ENCODE assay signal across 15 cellular contexts in the genomic region with DNA sequence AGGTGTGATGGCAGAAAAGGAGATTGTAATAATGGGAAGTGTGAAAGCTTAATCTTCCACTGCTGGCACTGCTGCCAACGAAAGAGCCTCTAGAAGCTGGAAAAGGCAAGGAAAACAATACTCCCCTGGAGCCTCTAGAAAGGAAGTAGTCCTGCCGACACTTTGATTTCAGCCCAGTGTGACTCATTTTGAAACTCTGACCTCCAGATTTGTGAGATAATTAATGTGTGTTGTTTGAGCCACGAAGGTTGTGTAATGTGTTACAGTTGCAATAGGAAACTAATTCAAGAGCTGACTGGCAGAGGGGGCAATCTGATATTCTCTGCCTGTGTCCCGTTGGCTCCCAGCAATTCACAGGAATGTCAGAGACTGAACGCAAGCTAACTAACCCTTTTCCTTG.
DNase-seq lines count a peak whose midpoint lies in the region; ATAC-seq, FAIRE-seq and TF ChIP-seq lines count a peak whose summit lies in the region.
"Had no signal": no experiment of that assay in that cellular context is flagged by ENCODE, and none has a peak within 500 bp of the region (broad histone marks: within the 10 kb centered on the region; RNA-seq: fewer than 3 reads in every experiment).

No MANE protein-coding gene starts in this region.

- DNase-seq in Calu3 = peak; percentile 38
- DNase-seq in Kasumi-1 (lab: John Stamatoyannopoulos, UW) = peak; percentile 53 to 58
- DNase-seq in astrocyte of the spinal cord (ENCODE audit: low read depth, low spot score) = peak; percentile 71
- peak; percentile 89 for DNase-seq in HepG2 (ENCODE audit: low spot score)
- no peak for DNase-seq in NAMALWA (ENCODE audit: low spot score)
- no peak for DNase-seq in esophagus squamous epithelium (lab: John Stamatoyannopoulos, UW)
- no peak for DNase-seq in Karpas-422
- DNase-seq: activated CD4-positive, alpha-beta T cell treated with anti-CD3 and anti-CD28 coated beads, Interleukin-2, amount 50 U/mL, for 1 hour; CD8-positive, alpha-beta memory T cell; endodermal cell; NCI-H1417; RPMI8226 had no signal

- no peaks in the 10 kb centered on the region for H3K9me3 ChIP-seq in HepG2 (ENCODE audit: low read length)
- no peaks in the 10 kb centered on the region for H3K9me3 ChIP-seq in esophagus squamous epithelium
- H3K9me3 ChIP-seq in Karpas-422 (ENCODE audit: low read length) = no peaks in the 10 kb centered on the region
- H3K9me3 ChIP-seq: right atrium auricular region had no signal

- H3K4me3 Mint-ChIP-seq in Calu3 (ENCODE audit: low read depth, unreplicated experiment) = no peak overlapping the region
- H3K4me3 Mint-ChIP-seq: activated naive CD8-positive, alpha-beta T cell; CD8-positive, alpha-beta memory T cell; endodermal cell had no signal

- no peak for TF ChIP-seq RAD21 in HepG2 (CRISPR knock-in tag; IDR thresholded peaks at IDR 0.05)

- BruUV-seq in Calu3 (replicated peaks; lab: Mats Ljungman, UMichigan) (no TSS peak), HepG2 (replicated peaks; lab: Mats Ljungman, UMichigan) (no TSS peak)

- H4K20me1 ChIP-seq in HepG2 (ENCODE audit: insufficient read depth, low read length) (no peaks in the 10 kb centered on the region), Karpas-422 (ENCODE audit: insufficient read depth, low read depth, low read length) (no peaks in the 10 kb centered on the region)

- peaks cover 32% of the 10 kb centered on the region for H3K4me1 Mint-ChIP-seq in Calu3 (ENCODE audit: low read depth, unreplicated experiment)
- H3K4me1 Mint-ChIP-seq: CD8-positive, alpha-beta memory T cell had no signal

- WGBS in HepG2 (ENCODE audit: low lambda C conversion rate) = 10% methylated on average over 5 of the region's 5 CpGs
- 42 to 60% methylated on average over 4 to 5 of the region's 5 CpGs for WGBS in esophagus squamous epithelium, 2 donors

- ATAC-seq in HepG2 (peak; percentile 81), GM21529 (IDR thresholded peaks at IDR 0.05; ENCODE audit: unreplicated experiment) (no peak)

- H3K27me3 ChIP-seq in HepG2 (ENCODE audit: control insufficient read depth in 1 of 2, insufficient read depth in 2 of 2, low read length in 2 of 2) (no peaks in the 10 kb centered on the region), esophagus squamous epithelium (no peaks in the 10 kb centered on the region), Karpas-422 (ENCODE audit: low read length) (no peaks in the 10 kb centered on the region)
- H3K27me3 ChIP-seq: right atrium auricular region had no signal

- CTCF ChIA-PET in Calu3 (lab: Charles Lee) (interaction anchor here (0.7 to 1.5 kb wide), 5 partner anchors 9 to 521 kb away, joined by 3 read pairs; no protein-coding TSS in a partner anchor), HepG2 (lab: Yijun Ruan, JAX; ENCODE audit: low intra/inter-chr PET ratio, low total read pairs) (no interaction called here)

- H3K36me3 ChIP-seq in HepG2 (replicated peaks in 1 of 2; ENCODE audit: control insufficient read depth in 1 of 2, insufficient read depth in 2 of 2, low read length in 2 of 2) (no peaks in the 10 kb centered on the region), esophagus squamous epithelium (no peaks in the 10 kb centered on the region), Karpas-422 (ENCODE audit: insufficient read depth, low read length) (no peaks in the 10 kb centered on the region)
- H3K36me3 ChIP-seq: right atrium auricular region had no signal

- TF ChIP-seq POLR2A in HepG2 (IDR thresholded peaks at IDR 0.05; ENCODE audit: insufficient read depth in 1 of 2, low read depth in 2 of 2, low read length in 2 of 2) (no peak), esophagus squamous epithelium (IDR thresholded peaks at IDR 0.05) (no peak)

- peak; percentile 44 to 80; a peak in 2 of 4 replicates for TF ChIP-seq EP300 in HepG2 (IDR thresholded peaks at IDR 0.05; ENCODE audit: low read depth in 2 of 2, low read length in 2 of 2)
- TF ChIP-seq EP300 in HepG2 (CRISPR knock-in tag; IDR thresholded peaks at IDR 0.05; ENCODE audit: borderline replicate concordance) = no peak

- H3K79me2 ChIP-seq in HepG2 (ENCODE audit: insufficient read depth, low read length) = no peaks in the 10 kb centered on the region
- no peaks in the 10 kb centered on the region for H3K79me2 ChIP-seq in Karpas-422 (ENCODE audit: low read length)

- no peak overlapping the region for H3K27ac ChIP-seq in HepG2 (ENCODE audit: extremely low read length, insufficient read depth, low read length)
- H3K27ac ChIP-seq in esophagus squamous epithelium = no peak overlapping the region
- no peak overlapping the region for H3K27ac ChIP-seq in Karpas-422 (ENCODE audit: low read length)
- H3K27ac ChIP-seq: right atrium auricular region had no signal

- intact Hi-C loops in Calu3 (cut with micrococcal nuclease; ENCODE audit: unreplicated experiment) (loop anchor here (5.0 kb wide), 1 partner anchor 159 kb away; no protein-coding TSS in a partner anchor), HepG2 (cut with micrococcal nuclease; ENCODE audit: unreplicated experiment) (loop anchor here (5.0 to 10.0 kb wide), 2 partner anchors 294 to 639 kb away; no protein-coding TSS in a partner anchor), esophagus squamous epithelium (cut with DNase I) (no loop called here)

- 0 out of 2 replicates have a peak overlapping the region, but pooled peaks have one; percentile 10 for H3K9ac ChIP-seq in HepG2 (ENCODE audit: insufficient read depth, low read depth, low read length)
- no peak overlapping the region for H3K9ac ChIP-seq in Karpas-422 (ENCODE audit: low read length)

- no peaks in the 10 kb centered on the region for H3K9me2 ChIP-seq in Karpas-422 (replicated peaks; ENCODE audit: insufficient read depth, low read length)

- peak; percentile 63 for FAIRE-seq in HepG2 (lab: Jason Lieb, UNC)

- H3K36me3 Mint-ChIP-seq in Calu3 (ENCODE audit: insufficient read depth, unreplicated experiment) = no peaks in the 10 kb centered on the region
- H3K36me3 Mint-ChIP-seq: activated naive CD8-positive, alpha-beta T cell; CD8-positive, alpha-beta memory T cell had no signal

- H3K9me3 Mint-ChIP-seq in Calu3 (ENCODE audit: low read depth, unreplicated experiment) = peaks cover 1% of the 10 kb centered on the region
- H3K9me3 Mint-ChIP-seq: CD8-positive, alpha-beta memory T cell had no signal

- in situ Hi-C loops in astrocyte of the spinal cord (cut with HindIII; ENCODE audit: low sequenced_read_pairs) (no loop called here), HepG2 (cut with HindIII; ENCODE audit: extremely low pct_ligation_motif_present, low pct_unique_long_range_greater_than_20kb) (loop anchor here (10.0 kb wide), 1 partner anchor 224 kb away; a partner anchor contains a TSS)

- TF ChIP-seq CTCF in Calu3 (IDR thresholded peaks at IDR 0.05; ENCODE audit: unreplicated experiment) (no peak), astrocyte of the spinal cord (IDR thresholded peaks at IDR 0.05; ENCODE audit: low read depth, low read length) (no peak), HepG2 (CRISPR knock-in tag; IDR thresholded peaks at IDR 0.05) (no peak), esophagus squamous epithelium (IDR thresholded peaks at IDR 0.05) (no peak)

- no peaks in the 10 kb centered on the region for H3K27me3 Mint-ChIP-seq in Calu3 (ENCODE audit: unreplicated experiment)

- H3K4me1 ChIP-seq in HepG2 (ENCODE audit: insufficient read depth, low read length) (peaks cover 57% of the 10 kb centered on the region), esophagus squamous epithelium (no peaks in the 10 kb centered on the region), Karpas-422 (ENCODE audit: low read length) (peaks cover 28% of the 10 kb centered on the region)
- H3K4me1 ChIP-seq: right atrium auricular region had no signal

- H3K27ac Mint-ChIP-seq in Calu3 (ENCODE audit: unreplicated experiment) = no peak overlapping the region
- H3K27ac Mint-ChIP-seq: activated naive CD8-positive, alpha-beta T cell; endodermal cell had no signal

- H2AFZ ChIP-seq in HepG2 (ENCODE audit: low read length) (peak overlapping the region; percentile 7), Karpas-422 (ENCODE audit: low read length) (no peak overlapping the region)

- POLR2A ChIA-PET in HepG2 (lab: Yijun Ruan, JAX) = interaction anchor here (1.2 kb wide), 1 partner anchor 19 kb away, joined by 3 read pairs; no protein-coding TSS in a partner anchor

- H3K4me2 ChIP-seq in HepG2 (ENCODE audit: low read depth, low read length) = peak overlapping the region; percentile 43
- H3K4me2 ChIP-seq in Karpas-422 (ENCODE audit: low read depth, low read length, poor library complexity, severe bottlenecking) = no peak overlapping the region

- no peak overlapping the region for H3K4me3 ChIP-seq in astrocyte of the spinal cord (ENCODE audit: low read depth, low read length)
- H3K4me3 ChIP-seq in HepG2 (replicated peaks in 1 of 3; ENCODE audit: insufficient read depth in 1 of 3, low read depth in 2 of 3, low read length in 3 of 3) = no peak overlapping the region
- no peak overlapping the region for H3K4me3 ChIP-seq in esophagus squamous epithelium
- no peak overlapping the region for H3K4me3 ChIP-seq in Karpas-422 (ENCODE audit: low read length)
- H3K4me3 ChIP-seq: right atrium auricular region had no signal

TF ChIP-seq in HepG2, 621 proteins besides CTCF, POLR2A, EP300 and RAD21 (continues in another document):
- TF ChIP-seq FOSL2 (CRISPR knock-in tag; IDR thresholded peaks at IDR 0.05) (peak; percentile 96), ZNF496 (CRISPR knock-in tag; IDR thresholded peaks at IDR 0.05; ENCODE audit: insufficient replicate concordance) (no peak), RARA (CRISPR knock-in tag; IDR thresholded peaks at IDR 0.05) (peak; percentile 41), RELA (CRISPR knock-in tag; IDR thresholded peaks at IDR 0.05) (no peak), ZNF441 (CRISPR knock-in tag; IDR thresholded peaks at IDR 0.05; ENCODE audit: borderline replicate concordance) (no peak)
- TF ChIP-seq, protein P1, sequence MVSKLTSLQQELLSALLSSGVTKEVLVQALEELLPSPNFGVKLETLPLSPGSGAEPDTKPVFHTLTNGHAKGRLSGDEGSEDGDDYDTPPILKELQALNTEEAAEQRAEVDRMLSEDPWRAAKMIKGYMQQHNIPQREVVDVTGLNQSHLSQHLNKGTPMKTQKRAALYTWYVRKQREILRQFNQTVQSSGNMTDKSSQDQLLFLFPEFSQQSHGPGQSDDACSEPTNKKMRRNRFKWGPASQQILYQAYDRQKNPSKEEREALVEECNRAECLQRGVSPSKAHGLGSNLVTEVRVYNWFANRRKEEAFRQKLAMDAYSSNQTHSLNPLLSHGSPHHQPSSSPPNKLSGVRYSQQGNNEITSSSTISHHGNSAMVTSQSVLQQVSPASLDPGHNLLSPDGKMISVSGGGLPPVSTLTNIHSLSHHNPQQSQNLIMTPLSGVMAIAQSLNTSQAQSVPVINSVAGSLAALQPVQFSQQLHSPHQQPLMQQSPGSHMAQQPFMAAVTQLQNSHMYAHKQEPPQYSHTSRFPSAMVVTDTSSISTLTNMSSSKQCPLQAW (CRISPR knock-in tag; IDR thresholded peaks at IDR 0.05) = peak; percentile 45; the same call in 1 of the 2 replicates

Comparison
In these comparisons a context has a peak if more than half of its experiments do, and no peak if none do; other contexts are left out.
1. DNase-seq: peak in Calu3 (single experiment), Kasumi-1 (2 of 2), astrocyte of the spinal cord (single experiment) and HepG2 (single experiment); none in NAMALWA (single experiment), esophagus squamous epithelium (single experiment) and Karpas-422 (single experiment).